ENCODE assay signal across 18 cellular contexts in the genomic region with DNA sequence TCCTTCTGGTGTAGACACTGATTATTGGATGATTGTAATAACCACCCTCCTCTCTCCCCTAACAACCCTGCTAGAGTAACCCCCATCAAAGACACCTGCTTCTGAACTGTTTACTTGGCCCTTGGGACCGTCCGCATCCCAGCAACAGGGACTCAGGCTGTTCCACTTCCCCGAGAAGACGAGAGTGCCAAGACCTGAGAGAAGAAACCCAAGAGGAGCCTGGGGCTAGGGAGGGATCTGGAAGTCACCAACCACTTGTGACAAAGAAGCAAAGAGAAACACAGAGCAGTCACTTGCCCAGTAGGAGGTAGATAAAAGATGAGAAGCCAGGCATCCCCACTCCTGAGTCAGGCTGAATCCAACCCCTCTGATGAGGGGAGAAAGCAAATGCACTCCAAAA.
DNase-seq lines count a peak whose midpoint lies in the region; ATAC-seq and TF ChIP-seq lines count a peak whose summit lies in the region.
"Had no signal": no experiment of that assay in that cellular context is flagged by ENCODE, and none has a peak within 500 bp of the region (broad histone marks: within the 10 kb centered on the region; RNA-seq: fewer than 3 reads in every experiment).

No MANE protein-coding gene starts in this region.

- H3K79me1 ChIP-seq in trophoblast cell (ENCODE audit: low read length), result no peaks in the 10 kb centered on the region

- peaks cover 76% of the 10 kb centered on the region for H4K20me1 ChIP-seq in hepatocyte (ENCODE audit: insufficient read depth, poor library complexity, severe bottlenecking)

- peak overlapping the region; percentile 9 for H3K4me3 Mint-ChIP-seq in nephron progenitor cell

- H2AK5ac ChIP-seq in trophoblast cell (ENCODE audit: low read length), result no peak overlapping the region

- H2BK120ac ChIP-seq in trophoblast cell (ENCODE audit: insufficient read depth, low read length, poor library complexity), result no peak overlapping the region

- peak overlapping the region; percentile 96 for H3K27ac Mint-ChIP-seq in nephron progenitor cell
- H3K27ac Mint-ChIP-seq: H9 had no signal

- H3K36me3 Mint-ChIP-seq in nephron progenitor cell (ENCODE audit: low read depth), result peaks cover 65% of the 10 kb centered on the region

- no peak overlapping the region for H2AFZ ChIP-seq in hepatocyte
- no peak overlapping the region for H2AFZ ChIP-seq in trophoblast cell (ENCODE audit: insufficient read depth, low read length, poor library complexity)

- no peak overlapping the region for H3K23ac ChIP-seq in trophoblast cell (ENCODE audit: low read length)

- TF ChIP-seq POLR2A in tibial nerve (IDR thresholded peaks at IDR 0.05), result no peak

- H3K9me3 ChIP-seq in hepatocyte (ENCODE audit: low read depth) (no peaks in the 10 kb centered on the region), tibial nerve (no peaks in the 10 kb centered on the region), trophoblast cell (ENCODE audit: insufficient read depth, low read depth, low read length) (no peaks in the 10 kb centered on the region)
- H3K9me3 ChIP-seq: MG63 had no signal

- no peak overlapping the region for H3K9ac ChIP-seq in trophoblast cell (ENCODE audit: low read length)

- no peak overlapping the region for H2BK5ac ChIP-seq in trophoblast cell (ENCODE audit: low read depth, low read length, poor library complexity)

- H3K27me3 ChIP-seq in hepatocyte (no peaks in the 10 kb centered on the region), tibial nerve (no peaks in the 10 kb centered on the region), trophoblast cell (ENCODE audit: insufficient read depth, low read length) (no peaks in the 10 kb centered on the region)
- H3K27me3 ChIP-seq: MG63 had no signal

- H4K8ac ChIP-seq in trophoblast cell (ENCODE audit: low read depth, low read length), result no peak overlapping the region

- no peak for TF ChIP-seq CTCF in hepatocyte (IDR thresholded peaks at IDR 0.05; ENCODE audit: poor library complexity)
- no peak for TF ChIP-seq CTCF in nephron progenitor cell (IDR thresholded peaks at IDR 0.05)
- no peak for TF ChIP-seq CTCF in tibial nerve (IDR thresholded peaks at IDR 0.05)

- H3K9me2 ChIP-seq in hepatocyte (replicated peaks; ENCODE audit: insufficient read depth), result no peaks in the 10 kb centered on the region

- peaks cover 55% of the 10 kb centered on the region for H3K4me1 Mint-ChIP-seq in nephron progenitor cell

- H3K27ac ChIP-seq in hepatocyte (peak overlapping the region; percentile 2), tibial nerve (no peak overlapping the region), trophoblast cell (ENCODE audit: low read depth, low read length) (no peak overlapping the region)
- H3K27ac ChIP-seq: C4-2B, RWPE1 had no signal

- H3K18ac ChIP-seq in trophoblast cell (ENCODE audit: low read length), result no peak overlapping the region

- no peak for TF ChIP-seq EP300 in tibial nerve (IDR thresholded peaks at IDR 0.05)

- no peak for ATAC-seq in HG02885 (IDR thresholded peaks at IDR 0.05; ENCODE audit: poor library complexity, unreplicated experiment)
- ATAC-seq: PC-3 had no signal

- peaks cover 37% of the 10 kb centered on the region for H3K9me3 Mint-ChIP-seq in nephron progenitor cell

- WGBS in hepatocyte (ENCODE audit: low lambda C conversion rate, missing lambda C conversion rate), result 62% methylated on average over 4 of the region's 4 CpGs
- 92 to 93% methylated on average over 4 of the region's 4 CpGs for WGBS in tibial nerve, 2 donors
- WGBS in trophoblast cell (ENCODE audit: extremely low coverage, insufficient coverage, insufficient read length), result no CpG with 5 or more reads among the region's 4 CpGs

- H3K4me3 ChIP-seq in hepatocyte (no peak overlapping the region), tibial nerve (no peak overlapping the region), trophoblast cell (ENCODE audit: low read depth, low read length) (no peak overlapping the region)
- H3K4me3 ChIP-seq: MG63 had no signal

- no peaks in the 10 kb centered on the region for H3K27me3 Mint-ChIP-seq in nephron progenitor cell (ENCODE audit: low read depth, poor library complexity)

- DNase-seq in Ammon's horn (ENCODE audit: low spot score) (peak; percentile 27), NCI-H69 (lab: John Stamatoyannopoulos, UW) (peak; percentile 7), hepatocyte (ENCODE audit: low spot score) (no peak), nephron progenitor cell (no peak), T-helper 9 cell (no peak), tibial nerve (ENCODE audit: low spot score in 2 of 2) (no peak), trophoblast cell (no peak)
- DNase-seq: EL, H9, Karpas-422, MG63, NCI-H1092, NCI-H2227 treated with DMSO at 0.1 percent for 48 hours, NCI-H524 treated with DMSO at 0.1 percent for 48 hours, PC-3 had no signal

- no peak overlapping the region for H3K4ac ChIP-seq in trophoblast cell (ENCODE audit: low read depth, low read length)

- H4K12ac ChIP-seq in trophoblast cell (ENCODE audit: low read depth, low read length), result no peak overlapping the region

- H4K91ac ChIP-seq in trophoblast cell (ENCODE audit: low read depth, low read length), result no peak overlapping the region

- peaks cover 85% of the 10 kb centered on the region for H3K79me2 ChIP-seq in hepatocyte
- no peaks in the 10 kb centered on the region for H3K79me2 ChIP-seq in trophoblast cell (ENCODE audit: control insufficient read depth, insufficient read depth, low read length, poor library complexity)

- H3K36me3 ChIP-seq in hepatocyte (replicated peaks; ENCODE audit: insufficient read depth, low read depth) (no peaks in the 10 kb centered on the region), tibial nerve (peaks cover 0 to 19% (median 0%) of the 10 kb centered on the region in 3 donors), trophoblast cell (ENCODE audit: control insufficient read depth in 1 of 2, insufficient read depth in 2 of 2, low read length in 2 of 2) (peaks cover 13 to 15% of the 10 kb centered on the region in 2 experiments)
- H3K36me3 ChIP-seq: MG63 had no signal

- no peak overlapping the region for H2BK12ac ChIP-seq in trophoblast cell (ENCODE audit: low read length)

- H3K4me2 ChIP-seq in hepatocyte (peak overlapping the region; percentile 69), trophoblast cell (ENCODE audit: low read length) (no peak overlapping the region)

- no peak overlapping the region for H3K14ac ChIP-seq in trophoblast cell (ENCODE audit: low read length)

- H3K4me1 ChIP-seq in hepatocyte (ENCODE audit: insufficient read depth) (peaks cover 13% of the 10 kb centered on the region), tibial nerve (no peaks in the 10 kb centered on the region), trophoblast cell (ENCODE audit: control insufficient read depth in 1 of 2, insufficient read depth in 2 of 2, low read length in 2 of 2) (peaks cover 6 to 8% of the 10 kb centered on the region in 2 experiments)

Comparison
In these comparisons a context has a peak if more than half of its experiments do, and no peak if none do; other contexts are left out.
1. DNase-seq: peak in Ammon's horn (single experiment) and NCI-H69 (single experiment); none in hepatocyte (single experiment), nephron progenitor cell (single experiment), T-helper 9 cell (single experiment), tibial nerve (0 of 2) and trophoblast cell (0 of 2).